In genomic region chr19:36687214-36688056, GRCh38 we compare ENCODE assay signal across 1 cellular context.
TF ChIP-seq lines count a peak whose summit lies in the region.

TSS of gene ZNF567 (plus strand) at chr19:36687612. CDS start at chr19:36694868, 7,256 bp downstream.

TF ChIP-seq in HepG2, 621 proteins besides CTCF, POLR2A, EP300 and RAD21 (continued from another document):
- TF ChIP-seq AFF4 (CRISPR knock-in tag; IDR thresholded peaks at IDR 0.05) (no peak), NPAS2 (CRISPR knock-in tag; IDR thresholded peaks at IDR 0.05; ENCODE audit: borderline replicate concordance) (no peak), ZNF574 (CRISPR knock-in tag; IDR thresholded peaks at IDR 0.05) (peak; percentile 87), HBP1 (CRISPR knock-in tag; IDR thresholded peaks at IDR 0.05; ENCODE audit: low read depth) (no peak), ZNF563 (CRISPR knock-in tag; IDR thresholded peaks at IDR 0.05) (no peak), ZBTB34 (CRISPR knock-in tag; IDR thresholded peaks at IDR 0.05) (no peak), ZNF17 (CRISPR knock-in tag; IDR thresholded peaks at IDR 0.05) (no peak), ZNF496 (CRISPR knock-in tag; IDR thresholded peaks at IDR 0.05; ENCODE audit: insufficient replicate concordance) (no peak), ZNF431 (CRISPR knock-in tag; IDR thresholded peaks at IDR 0.05; ENCODE audit: borderline replicate concordance, low read depth) (no peak; the same call in 1 of the 2 replicates), ZFP90 (CRISPR knock-in tag; IDR thresholded peaks at IDR 0.05; ENCODE audit: borderline replicate concordance) (peak; percentile 66), ZFYVE20 (CRISPR knock-in tag; IDR thresholded peaks at IDR 0.05; ENCODE audit: borderline replicate concordance, low read depth) (no peak), ELF1 (CRISPR knock-in tag; IDR thresholded peaks at IDR 0.05) (peak; percentile 87), ZNF790 (CRISPR knock-in tag; IDR thresholded peaks at IDR 0.05; ENCODE audit: borderline replicate concordance) (peak; percentile 55; the same call in 1 of the 2 replicates), ZFP91 (CRISPR knock-in tag; IDR thresholded peaks at IDR 0.05; ENCODE audit: borderline replicate concordance) (peak; percentile 61; the same call in 1 of the 2 replicates), ZNF280D (CRISPR knock-in tag; IDR thresholded peaks at IDR 0.05) (peak; percentile 83), ARNTL (CRISPR knock-in tag; IDR thresholded peaks at IDR 0.05) (no peak), RFXANK (CRISPR knock-in tag; IDR thresholded peaks at IDR 0.05) (no peak), ZNF264 (CRISPR knock-in tag; IDR thresholded peaks at IDR 0.05) (peak; percentile 75), MAF1 (CRISPR knock-in tag; IDR thresholded peaks at IDR 0.05; ENCODE audit: borderline replicate concordance) (0 out of 2 replicates have a peak, but pooled peaks have one; percentile 32), PITX1 (CRISPR knock-in tag; IDR thresholded peaks at IDR 0.05) (peak; percentile 53; the same call in 1 of the 2 replicates), HNF4G (IDR thresholded peaks at IDR 0.05; ENCODE audit: borderline replicate concordance, low read depth, low read length) (peak; percentile 97), HNF4G (CRISPR knock-in tag; IDR thresholded peaks at IDR 0.05; ENCODE audit: borderline replicate concordance, low read depth) (peak; percentile 96), MED8 (CRISPR knock-in tag; IDR thresholded peaks at IDR 0.05; ENCODE audit: insufficient replicate concordance) (no peak), ISX (CRISPR knock-in tag; conservative IDR thresholded peaks at IDR 0.05) (no peak), ZBTB44 (CRISPR knock-in tag; IDR thresholded peaks at IDR 0.05) (no peak), ZMYM3 (CRISPR knock-in tag; IDR thresholded peaks at IDR 0.05) (0 out of 2 replicates have a peak, but pooled peaks have one; percentile 26), ZKSCAN8 (CRISPR knock-in tag; IDR thresholded peaks at IDR 0.05; ENCODE audit: borderline replicate concordance) (no peak), ZC3H13 (CRISPR knock-in tag; IDR thresholded peaks at IDR 0.05) (0 out of 2 replicates have a peak, but pooled peaks have one; percentile 39), ZSCAN21 (CRISPR knock-in tag; IDR thresholded peaks at IDR 0.05; ENCODE audit: borderline replicate concordance) (no peak; the same call in 1 of the 2 replicates), CEBPG (CRISPR knock-in tag; IDR thresholded peaks at IDR 0.05) (no peak), ZNF383 (CRISPR knock-in tag; IDR thresholded peaks at IDR 0.05; ENCODE audit: borderline replicate concordance) (0 out of 2 replicates have a peak, but pooled peaks have one; percentile 2), ZBTB20 (CRISPR knock-in tag; IDR thresholded peaks at IDR 0.05; ENCODE audit: borderline replicate concordance, low read depth) (peak; percentile 78; the same call in 1 of the 2 replicates), THAP8 (CRISPR knock-in tag; IDR thresholded peaks at IDR 0.05; ENCODE audit: borderline replicate concordance) (0 out of 2 replicates have a peak, but pooled peaks have one; percentile 47)
TF ChIP-seq in HepG2: peak in this region for 255.
